In the genomic region with DNA sequence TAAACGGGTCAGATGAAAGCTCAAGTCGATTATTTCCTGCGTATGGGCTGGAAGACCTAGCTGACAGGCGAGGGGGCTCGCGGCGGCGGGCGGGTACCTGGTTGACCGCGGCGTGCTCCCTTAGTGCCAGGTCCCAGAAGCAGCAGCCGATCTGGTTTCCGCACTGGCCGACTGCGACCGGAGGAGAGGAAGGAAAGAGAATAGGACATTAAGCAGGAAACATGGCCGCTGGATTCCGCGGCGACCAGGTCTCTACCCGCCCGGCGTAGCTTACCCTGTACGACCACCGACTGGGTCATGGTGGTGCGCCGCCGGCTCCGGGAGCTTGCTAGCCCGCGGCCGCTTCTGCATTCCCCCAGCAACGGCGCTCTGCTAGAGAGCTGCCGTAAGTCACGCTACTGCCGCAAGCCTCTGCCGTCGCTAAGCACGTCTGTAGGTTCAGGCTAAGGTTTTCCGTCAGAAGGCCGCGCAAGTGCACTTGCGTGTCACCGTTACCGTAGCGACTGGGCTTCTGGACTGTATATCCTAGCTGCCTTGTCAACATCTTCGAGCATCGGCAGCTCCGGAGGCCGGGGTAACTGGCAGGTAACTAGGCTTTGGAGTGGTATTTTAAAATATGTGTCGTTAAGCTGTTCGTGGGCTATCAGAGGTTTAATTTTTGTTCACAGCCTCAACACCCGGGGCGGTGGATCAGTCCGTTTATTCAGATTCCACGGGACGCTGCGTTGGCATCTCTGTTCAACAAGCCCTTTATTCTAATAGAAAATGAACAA, we compare ENCODE assay signal across 1 cellular context.
TF ChIP-seq lines count a peak whose summit lies in the region.

Gene FAM229B (plus strand): TSS at position 456 of the 773 bp plus-strand sequence. CDS start 11,693 bp downstream, outside the sequence.
A gene with protein sequence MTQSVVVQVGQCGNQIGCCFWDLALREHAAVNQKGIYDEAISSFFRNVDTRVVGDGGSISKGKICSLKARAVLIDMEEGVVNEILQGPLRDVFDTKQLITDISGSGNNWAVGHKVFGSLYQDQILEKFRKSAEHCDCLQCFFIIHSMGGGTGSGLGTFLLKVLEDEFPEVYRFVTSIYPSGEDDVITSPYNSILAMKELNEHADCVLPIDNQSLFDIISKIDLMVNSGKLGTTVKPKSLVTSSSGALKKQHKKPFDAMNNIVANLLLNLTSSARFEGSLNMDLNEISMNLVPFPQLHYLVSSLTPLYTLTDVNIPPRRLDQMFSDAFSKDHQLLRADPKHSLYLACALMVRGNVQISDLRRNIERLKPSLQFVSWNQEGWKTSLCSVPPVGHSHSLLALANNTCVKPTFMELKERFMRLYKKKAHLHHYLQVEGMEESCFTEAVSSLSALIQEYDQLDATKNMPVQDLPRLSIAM (minus strand): TSS at position 347 of the 773 bp plus-strand sequence. CDS start 48 bp downstream, at position 299.

TF ChIP-seq in SK-N-SH, 30 proteins besides CTCF, POLR2A, EP300 and RAD21 (continued from another document):
- TF ChIP-seq SMC3 (IDR thresholded peaks at IDR 0.05; ENCODE audit: low read depth, low read length), result no peak; the same call in 1 of the 2 replicates
- TF ChIP-seq FOXJ3 (CRISPR knock-in tag; IDR thresholded peaks at IDR 0.05), result 0 out of 2 replicates have a peak, but pooled peaks have one; percentile 51
- TF ChIP-seq NRF1 (IDR thresholded peaks at IDR 0.05; ENCODE audit: low read depth, low read length), result peak; percentile 69
- TF ChIP-seq, protein P1, sequence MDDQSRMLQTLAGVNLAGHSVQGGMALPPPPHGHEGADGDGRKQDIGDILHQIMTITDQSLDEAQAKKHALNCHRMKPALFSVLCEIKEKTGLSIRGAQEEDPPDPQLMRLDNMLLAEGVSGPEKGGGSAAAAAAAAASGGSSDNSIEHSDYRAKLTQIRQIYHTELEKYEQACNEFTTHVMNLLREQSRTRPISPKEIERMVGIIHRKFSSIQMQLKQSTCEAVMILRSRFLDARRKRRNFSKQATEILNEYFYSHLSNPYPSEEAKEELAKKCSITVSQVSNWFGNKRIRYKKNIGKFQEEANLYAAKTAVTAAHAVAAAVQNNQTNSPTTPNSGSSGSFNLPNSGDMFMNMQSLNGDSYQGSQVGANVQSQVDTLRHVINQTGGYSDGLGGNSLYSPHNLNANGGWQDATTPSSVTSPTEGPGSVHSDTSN (IDR thresholded peaks at IDR 0.05), result peak; percentile 62
- no peak for TF ChIP-seq FOSL2 (IDR thresholded peaks at IDR 0.05; ENCODE audit: borderline replicate concordance, low read depth)
- TF ChIP-seq POLR2AphosphoS5 (IDR thresholded peaks at IDR 0.05; ENCODE audit: low read depth, low read length), result peak; percentile 74; the same call in 1 of the 2 replicates
- TF ChIP-seq, protein P2, sequence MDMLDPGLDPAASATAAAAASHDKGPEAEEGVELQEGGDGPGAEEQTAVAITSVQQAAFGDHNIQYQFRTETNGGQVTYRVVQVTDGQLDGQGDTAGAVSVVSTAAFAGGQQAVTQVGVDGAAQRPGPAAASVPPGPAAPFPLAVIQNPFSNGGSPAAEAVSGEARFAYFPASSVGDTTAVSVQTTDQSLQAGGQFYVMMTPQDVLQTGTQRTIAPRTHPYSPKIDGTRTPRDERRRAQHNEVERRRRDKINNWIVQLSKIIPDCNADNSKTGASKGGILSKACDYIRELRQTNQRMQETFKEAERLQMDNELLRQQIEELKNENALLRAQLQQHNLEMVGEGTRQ (IDR thresholded peaks at IDR 0.05; ENCODE audit: borderline replicate concordance, low read depth, low read length), result no peak
- no peak for TF ChIP-seq ELF1 (IDR thresholded peaks at IDR 0.05)
- TF ChIP-seq, protein P3, sequence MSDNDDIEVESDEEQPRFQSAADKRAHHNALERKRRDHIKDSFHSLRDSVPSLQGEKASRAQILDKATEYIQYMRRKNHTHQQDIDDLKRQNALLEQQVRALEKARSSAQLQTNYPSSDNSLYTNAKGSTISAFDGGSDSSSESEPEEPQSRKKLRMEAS (IDR thresholded peaks at IDR 0.05; ENCODE audit: low read depth), result peak; percentile 38; the same call in 1 of the 2 replicates
- no peak for TF ChIP-seq GATA2 (CRISPR knock-in tag; IDR thresholded peaks at IDR 0.05)
- TF ChIP-seq MXI1 (IDR thresholded peaks at IDR 0.05; ENCODE audit: low read depth, low read length), result peak; percentile 91
- peak; percentile 41 for TF ChIP-seq CHD2 (IDR thresholded peaks at IDR 0.05; ENCODE audit: low read length, partially characterized antibody)
- no peak for TF ChIP-seq USF1 (IDR thresholded peaks at IDR 0.05; ENCODE audit: borderline replicate concordance, low read depth)
- 0 out of 2 replicates have a peak, but pooled peaks have one; percentile 10 for TF ChIP-seq TEAD4 (IDR thresholded peaks at IDR 0.05; ENCODE audit: borderline replicate concordance, insufficient read depth)
